Comparison of ENCODE assay signal across 8 cellular contexts in genomic region chr20:38222231-38222922, GRCh38. TPM values are rescaled to one million over a fixed set of nuclear protein-coding genes. Genes with fewer than 3 reads are reported as not detected.
DNase-seq lines count a peak whose midpoint lies in the region; ATAC-seq lines count a peak whose summit lies in the region.

No MANE protein-coding gene starts in this region.

- DNase-seq in NCI-H2081 (lab: John Stamatoyannopoulos, UW) (peak; percentile 17 to 51), NCI-H2081 treated with DMSO at 0.1 percent for 48 hours (lab: John Stamatoyannopoulos, UW) (no peak), NCI-H146 treated with DMSO at 0.1 percent for 48 hours (lab: John Stamatoyannopoulos, UW; ENCODE audit: unreplicated experiment) (peak; percentile 35), cerebellum (ENCODE audit: low spot score) (peak; percentile 24), left lobe of liver (ENCODE audit: low spot score) (peak; percentile 76)
- DNase-seq in activated CD4-positive, CD25-positive, alpha-beta regulatory T cell treated with anti-CD3 and anti-CD28 coated beads, Interleukin-2, amount 50 U/mL, for 72 hours = peak; percentile 69
- peak; percentile 7 for DNase-seq in stimulated activated CD8-positive, alpha-beta memory T cell treated with anti-CD3 and anti-CD28 coated beads, Interleukin-12 subunit alpha, Interleukin-12 subunit beta, amount 100 ng/mL, for 4 hours (ENCODE audit: low read depth)

- ATAC-seq in left lobe of liver (peak; percentile 86), HG03342 (IDR thresholded peaks at IDR 0.05; ENCODE audit: unreplicated experiment) (no peak)

RNA-seq across cellular contexts. Expression of gene KIAA1755, which starts 38.2 kb away (rescaled TPM):
- 5.6 TPM for total RNA-seq in cerebellum
- 2.7 TPM for total RNA-seq in left lobe of liver

RNA-seq across cellular contexts. Expression of gene TGM2, which starts 57.3 kb away (rescaled TPM):
- 10.8 TPM for total RNA-seq in cerebellum
- 193 TPM for total RNA-seq in left lobe of liver

Comparison
In these comparisons a context has a peak if more than half of its experiments do, and no peak if none do; other contexts are left out.
1. RNA of gene TGM2, which starts 57.3 kb away (total RNA-seq): 193 TPM in left lobe of liver (single experiment); 10.8 TPM in cerebellum (single experiment); every median in the first group is over 10 times any median in the second.